1 cellular context compared by ENCODE assay signal in genomic region chr1:201535778-201536245, GRCh38.
TF ChIP-seq lines count a peak whose summit lies in the region.

No MANE protein-coding gene starts in this region.

TF ChIP-seq in H1, 55 proteins besides CTCF, POLR2A, EP300 and RAD21:
- TF ChIP-seq POLR2AphosphoS5 (IDR thresholded peaks at IDR 0.05; ENCODE audit: low read depth, low read length) (no peak), RNF2 (IDR thresholded peaks at IDR 0.05; ENCODE audit: borderline replicate concordance, low read depth, low read length, missing control alignments, poor library complexity, severe bottlenecking) (no peak), CBX8 (IDR thresholded peaks at IDR 0.05; ENCODE audit: borderline replicate concordance, low read depth, low read length) (no peak), EZH2 (IDR thresholded peaks at IDR 0.05; ENCODE audit: low read depth, low read length, severe bottlenecking) (no peak), SIN3A (conservative IDR thresholded peaks at IDR 0.05 in 1 of 2, IDR thresholded peaks at IDR 0.05 in 1 of 2; ENCODE audit: low read depth in 1 of 2, low read length in 2 of 2) (no peak), GTF2F1 (IDR thresholded peaks at IDR 0.05; ENCODE audit: borderline replicate concordance, low read depth, low read length) (no peak), YY1 (IDR thresholded peaks at IDR 0.05; ENCODE audit: low read depth, low read length) (no peak), CHD7 (IDR thresholded peaks at IDR 0.05; ENCODE audit: insufficient replicate concordance, low read length) (no peak), TCF12 (IDR thresholded peaks at IDR 0.05; ENCODE audit: low read depth, low read length) (no peak), GABPA (IDR thresholded peaks at IDR 0.05; ENCODE audit: borderline replicate concordance, insufficient read depth, low read length) (no peak), JUND (IDR thresholded peaks at IDR 0.05; ENCODE audit: low read length) (no peak), NRF1 (IDR thresholded peaks at IDR 0.05; ENCODE audit: low read depth, low read length) (no peak), HDAC6 (IDR thresholded peaks at IDR 0.05; ENCODE audit: low read depth, low read length) (no peak)
